ENCODE assay signal across 12 cellular contexts in genomic region chr7:150931199-150931869, GRCh38. TPM values are rescaled to one million over a fixed set of nuclear protein-coding genes. Genes with fewer than 3 reads are reported as not detected.
DNase-seq lines count a peak whose midpoint lies in the region; ATAC-seq and TF ChIP-seq lines count a peak whose summit lies in the region.
"Had no signal": no experiment of that assay in that cellular context is flagged by ENCODE, and none has a peak within 500 bp of the region (broad histone marks: within the 10 kb centered on the region; RNA-seq: fewer than 3 reads in every experiment).

No MANE protein-coding gene starts in this region.

- WGBS in SK-N-SH (ENCODE audit: low lambda C conversion rate), result 22% methylated on average over 7 of the region's 7 CpGs

- H3F3A ChIP-seq in SK-N-SH (replicated peaks; ENCODE audit: insufficient read depth), result no peaks in the 10 kb centered on the region

- POLR2A ChIA-PET in SK-N-SH (lab: Yijun Ruan, JAX), result interaction anchor here (1.1 to 2.2 kb wide), 10 partner anchors 11 to 563 kb away, joined by 3 to 10 read pairs (median 6); partner anchors contain the start of gene REPIN1

- H3K79me2 ChIP-seq in SK-N-SH (ENCODE audit: insufficient read depth), result no peaks in the 10 kb centered on the region

- intact Hi-C loops in Right ventricle myocardium superior (cut with DNase I), result no loop called here

- no peaks in the 10 kb centered on the region for H4K20me1 ChIP-seq in SK-N-SH (ENCODE audit: insufficient read depth)

- peak overlapping the region in 1 of 2 experiments; percentile 78; a peak in 2 of 4 replicates for H3K27ac ChIP-seq in SK-N-SH (ENCODE audit: low read depth in 2 of 2, low read length in 1 of 2)
- H3K27ac ChIP-seq: transverse colon had no signal

- H3K4me1 ChIP-seq in SK-N-SH (ENCODE audit: control insufficient read depth in 1 of 2, insufficient read depth in 2 of 2, low read depth in 1 of 2, low read length in 1 of 2), result peaks cover 0 to 34% of the 10 kb centered on the region in 2 experiments; a peak in 2 of 4 replicates
- H3K4me1 ChIP-seq: transverse colon had no signal

- no peak overlapping the region for H3K4me3 ChIP-seq in SK-N-SH (ENCODE audit: low read depth in 2 of 2, low read length in 1 of 2)
- H3K4me3 ChIP-seq: transverse colon had no signal

- no peak overlapping the region for H3K9ac ChIP-seq in SK-N-SH

- no peaks in the 10 kb centered on the region for H3K9me3 ChIP-seq in SK-N-SH
- H3K9me3 ChIP-seq: transverse colon had no signal

- H3K27me3 ChIP-seq in SK-N-SH (ENCODE audit: insufficient read depth), result peaks cover 27% of the 10 kb centered on the region; the same call in 1 of the 2 replicates
- H3K27me3 ChIP-seq: transverse colon had no signal

- TF ChIP-seq EP300 in SK-N-SH (IDR thresholded peaks at IDR 0.05; ENCODE audit: borderline replicate concordance in 1 of 2, low read depth in 1 of 2, low read length in 1 of 2), result 0 out of 4 replicates have a peak, but pooled peaks of 1 of the 2 experiments have one; percentile 7

- CTCF ChIA-PET in SK-N-SH (lab: Yijun Ruan, JAX), result interaction anchor here (1.0 to 8.5 kb wide), 28 partner anchors 8 to 156 kb away, joined by 3 to 86 read pairs (median 6); no protein-coding TSS in a partner anchor

- no peaks in the 10 kb centered on the region for H3K36me3 ChIP-seq in SK-N-SH (replicated peaks in 1 of 2; ENCODE audit: control insufficient read depth in 1 of 2, insufficient read depth in 2 of 2, low read length in 1 of 2)
- H3K36me3 ChIP-seq: transverse colon had no signal

- TF ChIP-seq RAD21 in SK-N-SH (IDR thresholded peaks at IDR 0.05; ENCODE audit: low read length), result no peak; the same call in 1 of the 2 replicates

- no peak overlapping the region for H3K4me2 ChIP-seq in SK-N-SH

- H3K9me2 ChIP-seq in SK-N-SH, result no peaks in the 10 kb centered on the region

- no peak for TF ChIP-seq CTCF in SK-N-SH (IDR thresholded peaks at IDR 0.05)

- no peak for ATAC-seq in HG02885 (IDR thresholded peaks at IDR 0.05; ENCODE audit: poor library complexity, unreplicated experiment)
- ATAC-seq in Right ventricle myocardium superior (ENCODE audit: poor library complexity), result no peak

- no peak overlapping the region for H2AFZ ChIP-seq in SK-N-SH (ENCODE audit: low read depth)

- DNase-seq in COR-L47 (lab: John Stamatoyannopoulos, UW) (peak; percentile 74), MV-4-11 (lab: John Stamatoyannopoulos, UW) (peak; percentile 80), SK-N-SH (peak; percentile 83), islet precursor cell (peak; percentile 38), NOMO-1 treated with dmso at 0.1 percent for 144 hours (lab: John Stamatoyannopoulos, UW; ENCODE audit: unreplicated experiment) (no peak), Right ventricle myocardium superior (no peak)
- DNase-seq: activated CD4-positive, alpha-beta T cell treated with anti-CD3 and anti-CD28 coated beads for 1 hour; anterior cingulate cortex; midbrain; NCI-H1436; transverse colon had no signal

TF ChIP-seq in SK-N-SH, 30 proteins besides CTCF, POLR2A, EP300 and RAD21:
- TF ChIP-seq MEF2A (IDR thresholded peaks at IDR 0.05; ENCODE audit: borderline replicate concordance, low read depth) (no peak), ZBTB33 (IDR thresholded peaks at IDR 0.05; ENCODE audit: borderline replicate concordance, low read depth) (no peak), MXI1 (IDR thresholded peaks at IDR 0.05; ENCODE audit: low read depth, low read length) (peak; percentile 27; the same call in 1 of the 2 replicates), RCOR1 (IDR thresholded peaks at IDR 0.05; ENCODE audit: low read length) (peak; percentile 82), FOXJ3 (CRISPR knock-in tag; IDR thresholded peaks at IDR 0.05) (no peak; the same call in 1 of the 2 replicates), GATA2 (CRISPR knock-in tag; IDR thresholded peaks at IDR 0.05) (peak; percentile 74; the same call in 1 of the 2 replicates), FOSL2 (IDR thresholded peaks at IDR 0.05; ENCODE audit: borderline replicate concordance, low read depth) (no peak), JUND (IDR thresholded peaks at IDR 0.05) (no peak), NRF1 (IDR thresholded peaks at IDR 0.05; ENCODE audit: low read depth, low read length) (no peak), MAX (IDR thresholded peaks at IDR 0.05; ENCODE audit: low read depth) (no peak), TAF1 (IDR thresholded peaks at IDR 0.05; ENCODE audit: borderline replicate concordance, low read depth, low read length) (no peak)

RNA-seq across cellular contexts. Expression of gene KCNH2, which starts 46.8 kb away (rescaled TPM):
- 2.2 and 6.4 TPM in 2 replicates for polyA plus RNA-seq in SK-N-SH (2012; rRNA removed)
- polyA plus RNA-seq in SK-N-SH (2012; cell fraction: cytosol; rRNA removed), result 2.8 and 8.3 TPM in 2 replicates
- polyA plus RNA-seq in SK-N-SH (2012; cell fraction: nucleus; rRNA removed), result 4.1 and 6.1 TPM in 2 replicates
- 88.9 TPM for total RNA-seq in Right ventricle myocardium superior

RNA-seq across cellular contexts. Expression of gene NOS3, which starts 59.5 kb away (rescaled TPM):
- polyA plus RNA-seq in SK-N-SH (2012; rRNA removed), result 0.15 and 0.41 TPM in 2 replicates
- polyA plus RNA-seq in SK-N-SH (2012; cell fraction: cytosol; rRNA removed), result 0.01 and 0.24 TPM in 2 replicates
- polyA plus RNA-seq in SK-N-SH (2012; cell fraction: nucleus; rRNA removed), result 0.09 and 0.13 TPM in 2 replicates
- total RNA-seq in Right ventricle myocardium superior, result 10.0 TPM

Comparison
In these comparisons a context has a peak if more than half of its experiments do, and no peak if none do; other contexts are left out.
1. DNase-seq: peak in COR-L47 (single experiment), MV-4-11 (single experiment), SK-N-SH (single experiment) and islet precursor cell (single experiment); none in NOMO-1 treated with dmso at 0.1 percent for 144 hours (single experiment) and Right ventricle myocardium superior (single experiment).